ENCODE assay signal across 19 cellular contexts in the genomic region with DNA sequence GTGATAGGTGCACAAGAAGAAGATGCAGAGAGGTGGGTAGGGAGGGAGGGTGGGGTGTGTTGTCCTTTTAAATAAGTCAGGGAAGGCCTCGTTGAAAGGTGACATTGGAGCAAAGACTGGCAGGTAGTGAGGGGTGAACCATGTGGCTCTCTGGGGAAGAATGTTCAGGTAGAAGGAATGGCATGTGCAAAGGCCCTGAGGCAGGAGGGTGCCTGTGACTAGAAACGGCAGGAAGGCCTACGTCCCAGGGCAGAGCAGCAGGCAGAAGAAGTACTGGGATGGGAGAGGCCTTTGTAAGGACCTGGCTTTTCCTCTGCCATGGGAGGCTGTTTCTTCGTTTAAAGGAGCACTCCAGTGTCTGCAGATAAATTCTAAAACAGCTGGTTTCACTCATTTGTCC.
DNase-seq lines count a peak whose midpoint lies in the region; ATAC-seq and TF ChIP-seq lines count a peak whose summit lies in the region.
"Had no signal": no experiment of that assay in that cellular context is flagged by ENCODE, and none has a peak within 500 bp of the region (broad histone marks: within the 10 kb centered on the region; RNA-seq: fewer than 3 reads in every experiment).

No MANE protein-coding gene starts in this region.

- no peak overlapping the region for H3K27ac ChIP-seq in H9 (ENCODE audit: insufficient read length, low read depth, low read length)
- no peak overlapping the region for H3K27ac ChIP-seq in stomach
- H3K27ac ChIP-seq: A549; BLaER1 treated with 17β-estradiol and CSF1 and Interleukin-3, amounts not matched to agents 10 nM and 100 nM had no signal

- no peak overlapping the region for H2BK5ac ChIP-seq in H9 (ENCODE audit: insufficient read length, low read length)

- H2BK120ac ChIP-seq in H9 (ENCODE audit: low read depth, low read length, poor library complexity, severe bottlenecking): no peak overlapping the region

- no peak for ATAC-seq in GM18868 (IDR thresholded peaks at IDR 0.05; ENCODE audit: unreplicated experiment)
- no peak for ATAC-seq in GM19463 (IDR thresholded peaks at IDR 0.05; ENCODE audit: unreplicated experiment)
- ATAC-seq: A549 had no signal

- no peak for TF ChIP-seq EP300 in stomach (IDR thresholded peaks at IDR 0.05)

- H4K8ac ChIP-seq in H9 (replicated peaks; ENCODE audit: insufficient read length, low read depth, low read length): no peak overlapping the region

- H2BK15ac ChIP-seq in H9 (ENCODE audit: low read depth, low read length): no peak overlapping the region

- peaks cover 10% of the 10 kb centered on the region for H3K27me3 ChIP-seq in H9 (ENCODE audit: insufficient read depth, low read length)
- peaks cover 0 to 21% (median 9%) of the 10 kb centered on the region in 3 donors for H3K27me3 ChIP-seq in stomach
- H3K27me3 ChIP-seq: BLaER1 treated with 17β-estradiol and CSF1 and Interleukin-3, amounts not matched to agents 10 nM and 100 nM had no signal

- no peak overlapping the region for H3K4ac ChIP-seq in H9 (ENCODE audit: low read depth, low read length)

- no peaks in the 10 kb centered on the region for H3K23me2 ChIP-seq in H9 (ENCODE audit: insufficient read length, low read depth, low read length, poor library complexity, severe bottlenecking)

- H3K9me3 ChIP-seq in H9 (ENCODE audit: control insufficient read depth, low read depth, low read length): no peaks in the 10 kb centered on the region
- no peaks in the 10 kb centered on the region for H3K9me3 ChIP-seq in stomach
- H3K9me3 ChIP-seq: A549; BLaER1 treated with 17β-estradiol and CSF1 and Interleukin-3, amounts not matched to agents 10 nM and 100 nM had no signal

- H3K79me1 ChIP-seq in H9 (ENCODE audit: insufficient read depth, low read depth, low read length, poor library complexity, severe bottlenecking): no peaks in the 10 kb centered on the region

- no peak for TF ChIP-seq POLR2A in stomach (IDR thresholded peaks at IDR 0.05)

- H3T11ph ChIP-seq in H9 (ENCODE audit: low read length): no peak overlapping the region

- peaks cover 6 to 10% of the 10 kb centered on the region in 2 experiments for H3K4me1 Mint-ChIP-seq in H9

- no peaks in the 10 kb centered on the region for H4K20me1 ChIP-seq in H9 (ENCODE audit: control insufficient read depth, insufficient read depth, insufficient read length)
- H4K20me1 ChIP-seq: BLaER1 treated with 17β-estradiol and CSF1 and Interleukin-3, amounts not matched to agents 10 nM and 100 nM had no signal

- no CpG with 5 or more reads among the region's 4 CpGs for WGBS in H9 (ENCODE audit: extremely low coverage, insufficient read length, low lambda C conversion rate)
- 85 to 91% (median 88%) methylated on average over 4 of the region's 4 CpGs for whole genome bisulfite sequencing in stomach, 5 donors

- H3K9me3 Mint-ChIP-seq in H9: no peaks in the 10 kb centered on the region

- no peak overlapping the region for H3K4me3 ChIP-seq in stomach
- H3K4me3 ChIP-seq: A549; BLaER1 treated with 17β-estradiol and CSF1 and Interleukin-3, amounts not matched to agents 10 nM and 100 nM had no signal

- no peak for TF ChIP-seq CTCF in H9 (conservative IDR thresholded peaks at IDR 0.05)
- no peak for TF ChIP-seq CTCF in stomach (IDR thresholded peaks at IDR 0.05)

- no peak overlapping the region for H4K5ac ChIP-seq in H9 (ENCODE audit: insufficient read length, low read depth, low read length)

- no peak overlapping the region for H4K91ac ChIP-seq in H9 (ENCODE audit: insufficient read length, low read depth, low read length)

- H3K4me3 Mint-ChIP-seq in H9: no peak overlapping the region

- no peak overlapping the region for H3K23ac ChIP-seq in H9 (ENCODE audit: insufficient read length, low read depth, low read length)

- H3K36me3 Mint-ChIP-seq in H9 (ENCODE audit: insufficient read depth in 1 of 3, low read depth in 3 of 3): peaks cover 0 to under 1% (median 0%) of the 10 kb centered on the region in 3 experiments; a peak in 1 of 7 replicates

- no peak overlapping the region for H3K18ac ChIP-seq in H9 (ENCODE audit: insufficient read length, low read depth, low read length)

- no peaks in the 10 kb centered on the region for H3K4me1 ChIP-seq in H9 (ENCODE audit: insufficient read depth, low read length)
- peaks cover 0 to 13% (median 4%) of the 10 kb centered on the region in 4 donors for H3K4me1 ChIP-seq in stomach
- H3K4me1 ChIP-seq: A549 had no signal

- intact Hi-C loops in stomach (cut with DNase I; ENCODE audit: low total_unique reads): no loop called here

- peak; percentile 36 for DNase-seq in activated effector memory CD4-positive, alpha-beta T cell treated with anti-CD3 and anti-CD28 coated beads, Interleukin-2, amount 50 U/mL, for 16 hours
- DNase-seq in activated effector memory CD4-positive, alpha-beta T cell treated with Interleukin-2 at 50 U/mL for 16 hours: no peak
- DNase-seq in H9: peak; percentile 11
- peak; percentile 34 for DNase-seq in islet precursor cell
- peak; percentile 8 for DNase-seq in stomach
- no peak for DNase-seq in stimulated activated CD4-positive, alpha-beta T cell treated with anti-CD3 and anti-CD28 coated beads, Interleukin-2, amount 100 ng/mL, for 48 hours
- DNase-seq: COR-L47, GF-D8, IMR-90, Kasumi-1, MM.1S, NCI-H1092 treated with DMSO at 0.1 percent for 48 hours, NCI-H1694, NCI-H2227 treated with DMSO at 0.1 percent for 48 hours, NCI-H524 treated with DMSO at 0.1 percent for 48 hours had no signal

- H2BK20ac ChIP-seq in H9 (ENCODE audit: low read depth, low read length, poor library complexity, severe bottlenecking): no peak overlapping the region

- no peak overlapping the region for H3K14ac ChIP-seq in H9 (ENCODE audit: insufficient read depth, low read length)

- no peak overlapping the region for H3K9ac ChIP-seq in H9 (ENCODE audit: extremely low read depth, insufficient read length, low read length)
- H3K9ac ChIP-seq: BLaER1 treated with 17β-estradiol and CSF1 and Interleukin-3, amounts not matched to agents 10 nM and 100 nM had no signal

- no peaks in the 10 kb centered on the region for H3K36me3 ChIP-seq in stomach
- H3K36me3 ChIP-seq: BLaER1 treated with 17β-estradiol and CSF1 and Interleukin-3, amounts not matched to agents 10 nM and 100 nM had no signal

- H3K27ac Mint-ChIP-seq in H9: no peak overlapping the region

- H2AFZ ChIP-seq in H9 (ENCODE audit: low read length): no peak overlapping the region

- H3K56ac ChIP-seq in H9 (ENCODE audit: insufficient read length, low read depth, low read length): no peak overlapping the region

- H3K27me3 Mint-ChIP-seq in H9 (ENCODE audit: low read depth): peaks cover 24% of the 10 kb centered on the region

- H2AK5ac ChIP-seq in H9 (ENCODE audit: insufficient read length, low read length): no peak overlapping the region

- H2BK12ac ChIP-seq in H9 (ENCODE audit: insufficient read length, low read depth, low read length): no peak overlapping the region

- no peak overlapping the region for H3K4me2 ChIP-seq in H9 (ENCODE audit: insufficient read depth, insufficient read length, low read length)
- H3K4me2 ChIP-seq: A549; BLaER1 treated with 17β-estradiol and CSF1 and Interleukin-3, amounts not matched to agents 10 nM and 100 nM had no signal

- H3K79me2 ChIP-seq in H9 (ENCODE audit: insufficient read depth, low read length): no peaks in the 10 kb centered on the region

Comparison
In these comparisons a context has a peak if more than half of its experiments do, and no peak if none do; other contexts are left out.
1. DNase-seq: peak in activated effector memory CD4-positive, alpha-beta T cell treated with anti-CD3 and anti-CD28 coated beads, Interleukin-2, amount 50 U/mL, for 16 hours (single experiment), H9 (single experiment), islet precursor cell (single experiment) and stomach (single experiment); none in activated effector memory CD4-positive, alpha-beta T cell treated with Interleukin-2 at 50 U/mL for 16 hours (single experiment) and stimulated activated CD4-positive, alpha-beta T cell treated with anti-CD3 and anti-CD28 coated beads, Interleukin-2, amount 100 ng/mL, for 48 hours (0 of 2).